In the genomic region with DNA sequence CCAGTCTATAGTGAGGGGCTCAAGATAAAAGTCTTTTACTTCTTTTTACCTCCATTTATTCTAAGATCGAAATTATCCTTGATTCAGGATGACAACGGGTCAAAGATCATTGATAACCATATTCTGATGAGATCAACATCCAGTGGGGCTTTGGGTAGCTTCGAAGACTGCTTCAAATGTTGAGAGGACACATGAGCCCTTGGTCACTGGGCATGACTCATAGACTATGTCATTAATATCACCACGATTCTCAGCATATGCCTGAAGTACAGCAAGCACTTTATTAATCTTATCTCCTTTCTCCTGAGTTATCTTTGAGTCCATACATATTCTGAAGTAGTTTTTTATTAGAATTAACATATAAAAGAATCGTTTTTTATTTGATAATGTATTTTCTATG, we compare ENCODE assay signal across 21 cellular contexts.
DNase-seq lines count a peak whose midpoint lies in the region; ATAC-seq, FAIRE-seq and TF ChIP-seq lines count a peak whose summit lies in the region.
"Had no signal": no experiment of that assay in that cellular context is flagged by ENCODE, and none has a peak within 500 bp of the region (broad histone marks: within the 10 kb centered on the region; RNA-seq: fewer than 3 reads in every experiment).

No MANE protein-coding gene starts in this region.

- H4K20me1 ChIP-seq in endothelial cell of umbilical vein (replicated peaks; ENCODE audit: control insufficient read depth, extremely low read depth, insufficient read depth, low read length): no peaks in the 10 kb centered on the region

- H3K27me3 ChIP-seq in endothelial cell of umbilical vein (ENCODE audit: control insufficient read depth in 2 of 2, insufficient read depth in 2 of 2, low read length in 2 of 2): no peaks in the 10 kb centered on the region

- no peak overlapping the region for H2AFZ ChIP-seq in endothelial cell of umbilical vein (ENCODE audit: low read depth, low read length)
- H2AFZ ChIP-seq: GM23338 had no signal

- POLR2A ChIA-PET in endothelial cell of umbilical vein (lab: Charles Lee): interaction anchor here (1.6 to 3.2 kb wide), 3 partner anchors 16 to 118 kb away, joined by 4 to 50 read pairs (median 17); a partner anchor contains a TSS

- H3K36me3 ChIP-seq in endothelial cell of umbilical vein (ENCODE audit: control insufficient read depth in 2 of 2, extremely low read depth in 1 of 2, insufficient read depth in 2 of 2, low read length in 2 of 2): no peaks in the 10 kb centered on the region
- H3K36me3 ChIP-seq: HAP-1 had no signal

- no TSS peak for BruUV-seq in endothelial cell of umbilical vein (replicated peaks; lab: Mats Ljungman, UMichigan)

- no peak for TF ChIP-seq POLR2A in endothelial cell of umbilical vein (IDR thresholded peaks at IDR 0.05; ENCODE audit: low read depth, low read length)

- no peaks in the 10 kb centered on the region for H3K9me1 ChIP-seq in endothelial cell of umbilical vein (replicated peaks; ENCODE audit: control insufficient read depth, extremely low read depth, insufficient read depth, low read length)

- peaks cover 34% of the 10 kb centered on the region for H3K4me1 ChIP-seq in endothelial cell of umbilical vein (ENCODE audit: control insufficient read depth, extremely low read depth, insufficient read depth, low read length)
- H3K4me1 ChIP-seq: HAP-1 had no signal

- intact Hi-C loops in endothelial cell of umbilical vein (cut with micrococcal nuclease): loop anchor here (10.0 kb wide), 1 partner anchor 467 kb away; a partner anchor contains a TSS

- no peak for TF ChIP-seq CTCF in endothelial cell of umbilical vein (IDR thresholded peaks at IDR 0.05; ENCODE audit: extremely low read depth in 1 of 2, insufficient read depth in 1 of 2, low read depth in 1 of 2, low read length in 2 of 2)

- CTCF ChIA-PET in endothelial cell of umbilical vein (lab: Charles Lee): interaction anchor here (0.8 to 4.5 kb wide), 14 partner anchors 10 to 166 kb away, joined by 3 to 92 read pairs (median 6); a partner anchor contains a TSS

- dilution Hi-C loops in endothelial cell of umbilical vein (cut with MboI; ENCODE audit: extremely low pct_ligation_motif_present, low sequenced_read_pairs): loop anchor here (25.0 kb wide), 1 partner anchor 130 kb away; a partner anchor contains a TSS

- H3K79me2 ChIP-seq in endothelial cell of umbilical vein (ENCODE audit: control insufficient read depth, insufficient read depth, low read length): no peaks in the 10 kb centered on the region

- peak overlapping the region; percentile 92 for H3K27ac ChIP-seq in endothelial cell of umbilical vein (ENCODE audit: insufficient read depth, low read depth, low read length)
- H3K27ac ChIP-seq: HL-60, KMS-11 had no signal

- no peaks in the 10 kb centered on the region for H3K9me3 ChIP-seq in endothelial cell of umbilical vein (replicated peaks; ENCODE audit: control insufficient read depth, insufficient read depth, low read length)
- H3K9me3 ChIP-seq: HAP-1 had no signal

- no peak for ATAC-seq in HG03460 (IDR thresholded peaks at IDR 0.05; ENCODE audit: unreplicated experiment)
- no peak for ATAC-seq in GM21723 (IDR thresholded peaks at IDR 0.05; ENCODE audit: unreplicated experiment)
- ATAC-seq: GM23338 had no signal

- H3K4me3 ChIP-seq in endothelial cell of umbilical vein (replicated peaks in 1 of 3; ENCODE audit: insufficient read depth in 1 of 3, low read depth in 1 of 3, low read length in 3 of 3): no peak overlapping the region
- H3K4me3 ChIP-seq: GM23338, HAP-1 had no signal

- no peak overlapping the region for H3K9ac ChIP-seq in endothelial cell of umbilical vein (replicated peaks; ENCODE audit: extremely low read depth, insufficient read depth, low read length)
- H3K9ac ChIP-seq: KMS-11 had no signal

- H3K4me2 ChIP-seq in endothelial cell of umbilical vein (ENCODE audit: insufficient read depth, low read length): peak overlapping the region; percentile 88
- H3K4me2 ChIP-seq: GM23338, KMS-11 had no signal

- no peak for FAIRE-seq in HTR-8/SVneo (lab: Jason Lieb, UNC)
- FAIRE-seq in endothelial cell of umbilical vein (lab: Jason Lieb, UNC): peak; percentile 69
- FAIRE-seq: G401.6 had no signal

- peak; percentile 18 for DNase-seq in HTR-8/SVneo (ENCODE audit: insufficient read length, low spot score)
- peak; percentile 9 for DNase-seq in RKO (ENCODE audit: low spot score)
- peak; percentile 41 for DNase-seq in endothelial cell of umbilical vein (ENCODE audit: low read depth, low spot score)
- no peak for DNase-seq in NCI-H1105 treated with DMSO at 0.1 percent for 48 hours (lab: John Stamatoyannopoulos, UW)
- no peak for DNase-seq in stimulated activated naive CD4-positive, alpha-beta T cell (lab: John Stamatoyannopoulos, UW)
- DNase-seq: CD4-positive, alpha-beta T cell; COR-L47; DND-41; NCI-H1417; NCI-H187; NCI-H446; NCI-H526; Right ventricle myocardium superior; SW 1271 had no signal

TF ChIP-seq in endothelial cell of umbilical vein, 7 proteins besides CTCF, POLR2A, EP300 and RAD21:
- TF ChIP-seq MYC (IDR thresholded peaks at IDR 0.05; ENCODE audit: low read depth, low read length) (no peak), GATA2 (IDR thresholded peaks at IDR 0.05; ENCODE audit: insufficient read depth, insufficient read length, low read depth, low read length) (no peak), POLR2AphosphoS5 (IDR thresholded peaks at IDR 0.05; ENCODE audit: insufficient read depth, low read depth, low read length) (no peak), FOS (IDR thresholded peaks at IDR 0.05; ENCODE audit: borderline replicate concordance, insufficient read depth, low read length) (peak; percentile 57), JUN (IDR thresholded peaks at IDR 0.05; ENCODE audit: borderline replicate concordance, insufficient read depth, insufficient read length, low read depth) (peak; percentile 44), EZH2 (IDR thresholded peaks at IDR 0.05; ENCODE audit: borderline replicate concordance, low read depth, low read length, severe bottlenecking) (no peak)
- TF ChIP-seq, protein P1, sequence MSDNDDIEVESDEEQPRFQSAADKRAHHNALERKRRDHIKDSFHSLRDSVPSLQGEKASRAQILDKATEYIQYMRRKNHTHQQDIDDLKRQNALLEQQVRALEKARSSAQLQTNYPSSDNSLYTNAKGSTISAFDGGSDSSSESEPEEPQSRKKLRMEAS (IDR thresholded peaks at IDR 0.05; ENCODE audit: insufficient read depth, insufficient read length): no peak
TF ChIP-seq in endothelial cell of umbilical vein: peak in this region for 2.

Comparison
In these comparisons a context has a peak if more than half of its experiments do, and no peak if none do; other contexts are left out.
1. DNase-seq: peak in HTR-8/SVneo (single experiment), RKO (single experiment) and endothelial cell of umbilical vein (single experiment); none in NCI-H1105 treated with DMSO at 0.1 percent for 48 hours (single experiment) and stimulated activated naive CD4-positive, alpha-beta T cell (0 of 6).